29 cellular contexts compared by ENCODE assay signal in the genomic region with DNA sequence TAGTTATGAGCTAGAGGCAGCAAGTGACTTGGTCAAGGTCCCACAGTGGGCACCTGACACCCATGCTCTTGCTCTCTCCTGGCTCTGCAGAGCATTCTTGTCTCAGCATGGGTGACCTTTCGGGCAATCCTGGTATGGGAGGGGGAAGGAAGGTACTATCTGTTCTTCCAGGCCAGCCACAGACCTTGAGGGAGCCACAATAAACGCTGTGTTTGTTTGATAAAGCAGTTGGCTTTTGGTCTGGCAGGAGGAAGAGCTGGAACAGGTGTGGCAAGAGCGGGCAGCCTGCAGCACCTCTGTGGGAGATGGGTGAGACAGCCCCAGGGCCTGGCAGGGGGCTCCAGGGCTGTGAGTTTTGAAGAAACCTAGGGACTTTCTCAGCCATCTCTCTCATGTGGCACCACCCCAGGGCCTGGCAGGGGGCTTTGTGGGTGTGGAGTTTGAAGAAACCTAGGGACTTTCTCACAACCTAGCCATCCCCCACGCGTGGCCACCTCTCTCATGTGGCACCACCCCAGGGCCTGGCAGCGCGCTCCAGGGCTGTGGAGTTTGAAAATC. TPM values are rescaled to one million over a fixed set of nuclear protein-coding genes. Genes with fewer than 3 reads are reported as not detected.
A peak's percentile ranks its signal among the peaks of the same experiment; 100 is the strongest.
DNase-seq lines count a peak whose midpoint lies in the region; ATAC-seq and TF ChIP-seq lines count a peak whose summit lies in the region.
"Had no signal": no experiment of that assay in that cellular context is flagged by ENCODE, and none has a peak within 500 bp of the region (broad histone marks: within the 10 kb centered on the region; RNA-seq: fewer than 3 reads in every experiment).

No MANE protein-coding gene starts in this region.

- H3K4me3 ChIP-seq in LNCaP clone FGC (ENCODE audit: low read depth, low read length) (no peak overlapping the region), mucosa of descending colon (no peak overlapping the region)
- H3K4me3 ChIP-seq: SK-N-MC, skin epidermis, vagina had no signal

- 0 out of 2 replicates have a peak overlapping the region, but pooled peaks have one; percentile 28 for H3K27ac Mint-ChIP-seq in WTC11
- H3K27ac Mint-ChIP-seq: activated naive CD4-positive, alpha-beta T cell treated with anti-CD3 and anti-CD28 coated beads for 36 hours; nephron progenitor cell; stimulated activated memory B cell treated with anti-CD40 and anti-IgM and Interleukin-4, amounts not matched to agents 10 μg/mL and 1 μg/mL and 100 μg/mL, for 72 hours; T-helper 2 cell treated with Interferon-gamma antibody and Interleukin-4, amounts not matched to agents 5 μg/mL and 100 μg/mL, for 36 hours had no signal

- DNase-seq in LNCaP clone FGC (ENCODE audit: low read depth) (peak; percentile 89), WTC11 (ENCODE audit: low spot score) (no peak), mucosa of descending colon (peak; percentile 79 to 82 (median 81))
- no peak for DNase-seq in stimulated activated CD4-positive, alpha-beta T cell treated with anti-CD3 and anti-CD28 coated beads, Interleukin-1b, Interleukin-23, amount 100 ng/mL, for 48 hours
- DNase-seq: activated CD4-positive, CD25-positive, alpha-beta regulatory T cell treated with anti-CD3 and anti-CD28 coated beads, Interleukin-2, amount 50 U/mL, for 72 hours; activated naive CD4-positive, alpha-beta T cell treated with anti-CD3 and anti-CD28 coated beads for 36 hours; activated T-cell treated with anti-CD3 and anti-CD28 coated beads, Interleukin-2, amount 50 U/mL, for 4 hours; amniotic stem cell; C1 segment of cervical spinal cord; cortex of kidney; GOT3; kidney glomerular epithelial cell; mesendoderm; MV-4-11; NCI-H187; NCI-H226; nephron progenitor cell had no signal

- H3K36me3 Mint-ChIP-seq in WTC11 = no peaks in the 10 kb centered on the region
- H3K36me3 Mint-ChIP-seq: stimulated activated memory B cell treated with anti-CD40 and anti-IgM and Interleukin-4, amounts not matched to agents 10 μg/mL and 1 μg/mL and 100 μg/mL, for 72 hours had no signal

- TF ChIP-seq CTCF in 22Rv1 (IDR thresholded peaks at IDR 0.05) = no peak
- TF ChIP-seq CTCF in LNCaP clone FGC (IDR thresholded peaks at IDR 0.05; ENCODE audit: control insufficient read depth, extremely low read depth, insufficient read depth) = no peak
- no peak for TF ChIP-seq CTCF in WTC11 (IDR thresholded peaks at IDR 0.05)
- TF ChIP-seq CTCF in mucosa of descending colon (IDR thresholded peaks at IDR 0.05) = no peak

- POLR2A ChIA-PET in WTC11 (lab: Charles Lee) = no interaction called here

- H3K4me1 Mint-ChIP-seq in WTC11 = peaks cover 12% of the 10 kb centered on the region
- H3K4me1 Mint-ChIP-seq: stimulated activated memory B cell treated with anti-CD40 and anti-IgM and Interleukin-4, amounts not matched to agents 10 μg/mL and 1 μg/mL and 100 μg/mL, for 72 hours had no signal

- CTCF ChIA-PET in WTC11 (lab: Charles Lee) = interaction anchor here (1.1 kb wide), 1 partner anchor 10 kb away, joined by 3 read pairs; no protein-coding TSS in a partner anchor

- H3K4me3 Mint-ChIP-seq in WTC11 = no peak overlapping the region
- H3K4me3 Mint-ChIP-seq: activated naive CD4-positive, alpha-beta T cell treated with anti-CD3 and anti-CD28 coated beads for 36 hours; activated T-cell treated with anti-CD3 and anti-CD28 coated beads, Interleukin-2, amount 50 U/mL, for 4 hours; nephron progenitor cell; stimulated activated memory B cell treated with anti-CD40 and anti-IgM and Interleukin-4, amounts not matched to agents 10 μg/mL and 1 μg/mL and 100 μg/mL, for 72 hours; T-helper 2 cell treated with Interferon-gamma antibody and Interleukin-4, amounts not matched to agents 5 μg/mL and 100 μg/mL, for 36 hours had no signal

- intact Hi-C loops in mucosa of descending colon (cut with DNase I, micrococcal nuclease) = no loop called here

- peak overlapping the region; percentile 31 for H3K27ac ChIP-seq in 22Rv1
- H3K27ac ChIP-seq: SK-N-MC, skin epidermis, vagina had no signal

- H3K9me3 ChIP-seq in mucosa of descending colon = no peaks in the 10 kb centered on the region
- H3K9me3 ChIP-seq: vagina had no signal

- H3K9me3 Mint-ChIP-seq in WTC11 = no peaks in the 10 kb centered on the region
- H3K9me3 Mint-ChIP-seq: activated naive CD4-positive, alpha-beta T cell treated with anti-CD3 and anti-CD28 coated beads for 36 hours; activated T-cell treated with anti-CD3 and anti-CD28 coated beads, Interleukin-2, amount 50 U/mL, for 4 hours; nephron progenitor cell; T-helper 2 cell treated with Interferon-gamma antibody and Interleukin-4, amounts not matched to agents 5 μg/mL and 100 μg/mL, for 36 hours had no signal

- no peaks in the 10 kb centered on the region for H3K36me3 ChIP-seq in mucosa of descending colon (ENCODE audit: low read depth)
- H3K36me3 ChIP-seq: vagina had no signal

- H3K4me1 ChIP-seq in mucosa of descending colon (ENCODE audit: low read depth) = peaks cover 18% of the 10 kb centered on the region
- H3K4me1 ChIP-seq: vagina had no signal

- no peaks in the 10 kb centered on the region; the same call in 1 of the 2 replicates for H3K27me3 Mint-ChIP-seq in WTC11 (ENCODE audit: low read depth)

- ATAC-seq in WTC11 (no peak), mucosa of descending colon (peak; percentile 95), HG03565 (IDR thresholded peaks at IDR 0.05; ENCODE audit: unreplicated experiment) (no peak), HG03460 (IDR thresholded peaks at IDR 0.05; ENCODE audit: unreplicated experiment) (no peak), GM19395 (IDR thresholded peaks at IDR 0.05; ENCODE audit: unreplicated experiment) (no peak)
- ATAC-seq: activated T-cell treated with anti-CD3 and anti-CD28 coated beads, Interleukin-2, amount 50 U/mL, for 4 hours; stimulated activated memory B cell treated with anti-CD40 and anti-IgM and Interleukin-4, amounts not matched to agents 10 μg/mL and 1 μg/mL and 100 μg/mL, for 72 hours had no signal

TF ChIP-seq in WTC11, 78 proteins besides CTCF, POLR2A, EP300 and RAD21 (continues in another document):
- TF ChIP-seq, protein P1, sequence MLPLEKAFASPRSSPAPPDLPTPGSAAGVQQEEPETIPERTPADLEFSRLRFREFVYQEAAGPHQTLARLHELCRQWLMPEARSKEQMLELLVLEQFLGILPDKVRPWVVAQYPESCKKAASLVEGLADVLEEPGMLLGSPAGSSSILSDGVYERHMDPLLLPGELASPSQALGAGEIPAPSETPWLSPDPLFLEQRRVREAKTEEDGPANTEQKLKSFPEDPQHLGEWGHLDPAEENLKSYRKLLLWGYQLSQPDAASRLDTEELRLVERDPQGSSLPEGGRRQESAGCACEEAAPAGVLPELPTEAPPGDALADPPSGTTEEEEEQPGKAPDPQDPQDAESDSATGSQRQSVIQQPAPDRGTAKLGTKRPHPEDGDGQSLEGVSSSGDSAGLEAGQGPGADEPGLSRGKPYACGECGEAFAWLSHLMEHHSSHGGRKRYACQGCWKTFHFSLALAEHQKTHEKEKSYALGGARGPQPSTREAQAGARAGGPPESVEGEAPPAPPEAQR (CRISPR knock-in tag; IDR thresholded peaks at IDR 0.05) = no peak
- TF ChIP-seq ZNF416 (CRISPR knock-in tag; IDR thresholded peaks at IDR 0.05) = no peak
- no peak for TF ChIP-seq NR1H2 (CRISPR knock-in tag; IDR thresholded peaks at IDR 0.05)
- no peak for TF ChIP-seq JUN (CRISPR knock-in tag; IDR thresholded peaks at IDR 0.05)
- TF ChIP-seq CBFB (CRISPR knock-in tag; IDR thresholded peaks at IDR 0.05; ENCODE audit: low read depth) = no peak
- TF ChIP-seq, protein P2, sequence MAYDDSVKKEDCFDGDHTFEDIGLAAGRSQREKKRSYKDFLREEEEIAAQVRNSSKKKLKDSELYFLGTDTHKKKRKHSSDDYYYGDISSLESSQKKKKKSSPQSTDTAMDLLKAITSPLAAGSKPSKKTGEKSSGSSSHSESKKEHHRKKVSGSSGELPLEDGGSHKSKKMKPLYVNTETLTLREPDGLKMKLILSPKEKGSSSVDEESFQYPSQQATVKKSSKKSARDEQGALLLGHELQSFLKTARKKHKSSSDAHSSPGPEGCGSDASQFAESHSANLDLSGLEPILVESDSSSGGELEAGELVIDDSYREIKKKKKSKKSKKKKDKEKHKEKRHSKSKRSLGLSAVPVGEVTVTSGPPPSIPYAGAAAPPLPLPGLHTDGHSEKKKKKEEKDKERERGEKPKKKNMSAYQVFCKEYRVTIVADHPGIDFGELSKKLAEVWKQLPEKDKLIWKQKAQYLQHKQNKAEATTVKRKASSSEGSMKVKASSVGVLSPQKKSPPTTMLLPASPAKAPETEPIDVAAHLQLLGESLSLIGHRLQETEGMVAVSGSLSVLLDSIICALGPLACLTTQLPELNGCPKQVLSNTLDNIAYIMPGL (CRISPR knock-in tag; IDR thresholded peaks at IDR 0.05) = no peak
- TF ChIP-seq, protein P3, sequence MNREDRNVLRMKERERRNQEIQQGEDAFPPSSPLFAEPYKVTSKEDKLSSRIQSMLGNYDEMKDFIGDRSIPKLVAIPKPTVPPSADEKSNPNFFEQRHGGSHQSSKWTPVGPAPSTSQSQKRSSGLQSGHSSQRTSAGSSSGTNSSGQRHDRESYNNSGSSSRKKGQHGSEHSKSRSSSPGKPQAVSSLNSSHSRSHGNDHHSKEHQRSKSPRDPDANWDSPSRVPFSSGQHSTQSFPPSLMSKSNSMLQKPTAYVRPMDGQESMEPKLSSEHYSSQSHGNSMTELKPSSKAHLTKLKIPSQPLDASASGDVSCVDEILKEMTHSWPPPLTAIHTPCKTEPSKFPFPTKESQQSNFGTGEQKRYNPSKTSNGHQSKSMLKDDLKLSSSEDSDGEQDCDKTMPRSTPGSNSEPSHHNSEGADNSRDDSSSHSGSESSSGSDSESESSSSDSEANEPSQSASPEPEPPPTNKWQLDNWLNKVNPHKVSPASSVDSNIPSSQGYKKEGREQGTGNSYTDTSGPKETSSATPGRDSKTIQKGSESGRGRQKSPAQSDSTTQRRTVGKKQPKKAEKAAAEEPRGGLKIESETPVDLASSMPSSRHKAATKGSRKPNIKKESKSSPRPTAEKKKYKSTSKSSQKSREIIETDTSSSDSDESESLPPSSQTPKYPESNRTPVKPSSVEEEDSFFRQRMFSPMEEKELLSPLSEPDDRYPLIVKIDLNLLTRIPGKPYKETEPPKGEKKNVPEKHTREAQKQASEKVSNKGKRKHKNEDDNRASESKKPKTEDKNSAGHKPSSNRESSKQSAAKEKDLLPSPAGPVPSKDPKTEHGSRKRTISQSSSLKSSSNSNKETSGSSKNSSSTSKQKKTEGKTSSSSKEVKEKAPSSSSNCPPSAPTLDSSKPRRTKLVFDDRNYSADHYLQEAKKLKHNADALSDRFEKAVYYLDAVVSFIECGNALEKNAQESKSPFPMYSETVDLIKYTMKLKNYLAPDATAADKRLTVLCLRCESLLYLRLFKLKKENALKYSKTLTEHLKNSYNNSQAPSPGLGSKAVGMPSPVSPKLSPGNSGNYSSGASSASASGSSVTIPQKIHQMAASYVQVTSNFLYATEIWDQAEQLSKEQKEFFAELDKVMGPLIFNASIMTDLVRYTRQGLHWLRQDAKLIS (CRISPR knock-in tag; IDR thresholded peaks at IDR 0.05; ENCODE audit: borderline replicate concordance) = no peak

RNA-seq across cellular contexts. Expression of a gene that starts 11.4 kb away (rescaled TPM):
- 20.7 to 35.1 TPM (median 34.8 TPM) in 3 replicates for total RNA-seq in WTC11 (2021)
- 100 to 1,000 TPM; 229 to 621 (median 534) TPM for total RNA-seq in mucosa of descending colon
- total RNA-seq: activated naive CD4-positive, alpha-beta T cell treated with anti-CD3 and anti-CD28 coated beads for 36 hours; fibroblast of lung; glomerular endothelial cell; temporal lobe; vagina had no signal

RNA-seq across cellular contexts. Expression of a gene that starts 20.1 kb away (rescaled TPM):
- 23.8 to 27.6 TPM (median 26.5 TPM) in 3 replicates for total RNA-seq in WTC11 (2021)
- total RNA-seq in mucosa of descending colon = 100 to 1,000 TPM in 1 of 3 donors, 10 to 100 TPM in 2; 55.3 to 115 (median 97.3) TPM

RNA-seq across cellular contexts. Expression of a gene that starts 39.2 kb away (rescaled TPM):
- 17.7 to 20.4 TPM (median 18.5 TPM) in 3 replicates for total RNA-seq in WTC11 (2021)
- 10 to 100 TPM in 1 of 3 donors, 1 to 10 TPM in 2; 5.2 to 23.9 (median 6.1) TPM for total RNA-seq in mucosa of descending colon

Comparison
In these comparisons a context has a peak if more than half of its experiments do, and no peak if none do; other contexts are left out.
1. DNase-seq: peak in LNCaP clone FGC (single experiment) and mucosa of descending colon (3 of 3); none in WTC11 (single experiment) and stimulated activated CD4-positive, alpha-beta T cell treated with anti-CD3 and anti-CD28 coated beads, Interleukin-1b, Interleukin-23, amount 100 ng/mL, for 48 hours (single experiment).